8 cellular contexts compared by ENCODE assay signal in the genomic region with DNA sequence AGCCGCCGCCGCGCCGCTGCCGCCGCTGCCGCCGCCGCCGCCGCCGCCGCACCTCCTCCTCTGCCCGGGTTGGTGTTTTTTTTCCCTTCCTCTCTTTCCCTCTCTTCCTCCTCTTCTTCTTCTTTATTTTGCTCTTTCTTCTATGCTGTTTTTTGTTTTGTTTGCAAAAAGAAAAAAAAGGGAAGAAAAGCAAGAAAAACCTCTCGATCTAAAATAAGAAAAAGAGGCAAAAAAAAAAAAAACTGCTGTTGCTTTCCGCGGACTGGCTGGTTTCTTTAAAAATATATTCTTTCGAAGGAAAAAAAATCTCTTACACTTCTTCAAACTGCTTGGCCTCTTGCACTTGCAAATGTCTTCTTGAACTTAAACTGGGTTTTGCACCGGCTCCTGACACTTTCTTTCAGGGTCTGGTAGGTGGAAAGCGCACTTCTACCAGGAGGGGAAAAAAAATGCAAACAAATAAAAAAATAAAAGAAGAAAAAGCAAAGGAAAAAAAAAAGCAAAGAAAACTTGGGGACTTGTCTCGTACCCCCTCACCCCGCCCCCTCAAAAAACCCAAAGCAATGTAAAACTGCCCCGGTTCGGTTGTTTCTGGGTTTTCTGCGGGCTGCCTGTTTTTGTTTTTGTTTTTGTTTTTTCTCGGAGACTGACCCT. TPM values are rescaled to one million over a fixed set of nuclear protein-coding genes. Genes with fewer than 3 reads are reported as not detected.
A peak's percentile ranks its signal among the peaks of the same experiment; 100 is the strongest.
DNase-seq lines count a peak whose midpoint lies in the region; ATAC-seq and TF ChIP-seq lines count a peak whose summit lies in the region.

No MANE protein-coding gene starts in this region.

- H3K4me3 Mint-ChIP-seq in CD14-positive monocyte (peak overlapping the region; percentile 51 to 90), nephron progenitor cell (peak overlapping the region; percentile 89)

- peaks cover 4 to 6% of the 10 kb centered on the region in 2 donors for H3K36me3 Mint-ChIP-seq in CD14-positive monocyte
- no peaks in the 10 kb centered on the region for H3K36me3 Mint-ChIP-seq in nephron progenitor cell (ENCODE audit: low read depth)

- H3K27ac Mint-ChIP-seq in CD14-positive monocyte (no peak overlapping the region), nephron progenitor cell (no peak overlapping the region)

- no peaks in the 10 kb centered on the region for H4K20me1 ChIP-seq in KMS-11 (ENCODE audit: insufficient read depth)

- H3K27ac ChIP-seq in KMS-11: peak overlapping the region; percentile 87
- H3K27ac ChIP-seq in duodenal mucosa (ENCODE audit: low read depth, low read length): no peak overlapping the region

- no peak for TF ChIP-seq CTCF in CD14-positive monocyte (IDR thresholded peaks at IDR 0.05)
- no peak for TF ChIP-seq CTCF in KMS-11 (conservative IDR thresholded peaks at IDR 0.05; ENCODE audit: low read depth, low read length)
- no peak for TF ChIP-seq CTCF in nephron progenitor cell (IDR thresholded peaks at IDR 0.05)

- H3K27me3 Mint-ChIP-seq in CD14-positive monocyte (ENCODE audit: low read depth in 3 of 3): peaks cover 73 to 98% (median 79%) of the 10 kb centered on the region in 3 donors
- peaks cover 91% of the 10 kb centered on the region for H3K27me3 Mint-ChIP-seq in nephron progenitor cell (ENCODE audit: low read depth, poor library complexity)

- H3K4me3 ChIP-seq in KMS-11 (IDR thresholded peaks at IDR 0.05; ENCODE audit: insufficient read depth, low read depth, low read length) (no peak overlapping the region), duodenal mucosa (ENCODE audit: low read depth in 1 of 2, low read length in 2 of 2) (peak overlapping the region; percentile 67 to 80)

- peaks cover 12% of the 10 kb centered on the region; the same call in 1 of the 2 replicates for H3K79me2 ChIP-seq in KMS-11 (ENCODE audit: insufficient read depth, low read depth)

- H3K9me3 Mint-ChIP-seq in CD14-positive monocyte (peaks cover 0 to 19% (median 7%) of the 10 kb centered on the region in 7 donors), nephron progenitor cell (no peaks in the 10 kb centered on the region)

- H3K4me1 ChIP-seq in KMS-11 (ENCODE audit: low read depth, poor library complexity, severe bottlenecking) (peaks cover under 1% of the 10 kb centered on the region), duodenal mucosa (ENCODE audit: control insufficient read depth in 1 of 2, insufficient read depth in 2 of 2, low read length in 2 of 2) (peaks cover 0 to 14% of the 10 kb centered on the region in 2 donors)

- DNase-seq in CD14-positive monocyte (ENCODE audit: low spot score): no peak
- DNase-seq in nephron progenitor cell: no peak
- no peak for DNase-seq in OCI-M2 (lab: John Stamatoyannopoulos, UW; ENCODE audit: unreplicated experiment)
- no peak for DNase-seq in NCI-H774 (lab: John Stamatoyannopoulos, UW)

- intact Hi-C loops in CD14-positive monocyte (cut with micrococcal nuclease): no loop called here

- H3K27me3 ChIP-seq in KMS-11 (ENCODE audit: insufficient read depth, low read depth): no peaks in the 10 kb centered on the region
- peaks cover 0 to 4% of the 10 kb centered on the region in 2 donors for H3K27me3 ChIP-seq in duodenal mucosa (ENCODE audit: control insufficient read depth in 1 of 2, insufficient read depth in 2 of 2, low read length in 2 of 2)

- no peaks in the 10 kb centered on the region for H3K9me3 ChIP-seq in duodenal mucosa (ENCODE audit: control insufficient read depth in 1 of 2, low read length in 2 of 2)

- ATAC-seq in GM21825 (IDR thresholded peaks at IDR 0.05; ENCODE audit: unreplicated experiment) (no peak), HG03521 (IDR thresholded peaks at IDR 0.05; ENCODE audit: unreplicated experiment) (no peak)

- peak overlapping the region; percentile 95 for H3K4me2 ChIP-seq in KMS-11

- peak overlapping the region; percentile 86 for H3K9ac ChIP-seq in KMS-11
- peak overlapping the region; percentile 54 to 63 for H3K9ac ChIP-seq in duodenal mucosa (ENCODE audit: low read depth in 1 of 2, low read length in 2 of 2)

- H3K36me3 ChIP-seq in KMS-11 (ENCODE audit: insufficient read depth) (no peaks in the 10 kb centered on the region), duodenal mucosa (ENCODE audit: control insufficient read depth in 1 of 2, insufficient read depth in 2 of 2, low read length in 2 of 2) (no peaks in the 10 kb centered on the region)

- H3K4me1 Mint-ChIP-seq in CD14-positive monocyte: peaks cover 26% of the 10 kb centered on the region
- peaks cover 52% of the 10 kb centered on the region for H3K4me1 Mint-ChIP-seq in nephron progenitor cell

- H2AFZ ChIP-seq in KMS-11 (ENCODE audit: low read depth): peak overlapping the region; percentile 72

RNA-seq across cellular contexts. Expression of a gene that starts 0.6 kb away (rescaled TPM):
- not detected for polyA plus RNA-seq in CD14-positive monocyte
